Comparison of ENCODE assay signal across 1 cellular context in genomic region chr7:44971188-44971907, GRCh38.
TF ChIP-seq lines count a peak whose summit lies in the region.

No MANE protein-coding gene starts in this region.

TF ChIP-seq in IMR-90, 13 proteins besides CTCF, POLR2A, EP300 and RAD21:
- TF ChIP-seq MXI1 (IDR thresholded peaks at IDR 0.05; ENCODE audit: borderline replicate concordance, low read depth, low read length) (no peak), BHLHE40 (IDR thresholded peaks at IDR 0.05; ENCODE audit: low read depth, low read length) (no peak), SMC3 (IDR thresholded peaks at IDR 0.05; ENCODE audit: low read depth, low read length) (no peak), CHD1 (IDR thresholded peaks at IDR 0.05; ENCODE audit: low read depth, low read length) (no peak), RFX5 (IDR thresholded peaks at IDR 0.05; ENCODE audit: low read depth, low read length) (no peak), NFE2L2 (IDR thresholded peaks at IDR 0.05; ENCODE audit: low read depth, low read length) (no peak), MAFK (IDR thresholded peaks at IDR 0.05; ENCODE audit: low read depth, low read length) (no peak), MAZ (IDR thresholded peaks at IDR 0.05; ENCODE audit: borderline replicate concordance, low read depth, low read length) (no peak)
